ENCODE assay signal across 1 cellular context in the genomic region with DNA sequence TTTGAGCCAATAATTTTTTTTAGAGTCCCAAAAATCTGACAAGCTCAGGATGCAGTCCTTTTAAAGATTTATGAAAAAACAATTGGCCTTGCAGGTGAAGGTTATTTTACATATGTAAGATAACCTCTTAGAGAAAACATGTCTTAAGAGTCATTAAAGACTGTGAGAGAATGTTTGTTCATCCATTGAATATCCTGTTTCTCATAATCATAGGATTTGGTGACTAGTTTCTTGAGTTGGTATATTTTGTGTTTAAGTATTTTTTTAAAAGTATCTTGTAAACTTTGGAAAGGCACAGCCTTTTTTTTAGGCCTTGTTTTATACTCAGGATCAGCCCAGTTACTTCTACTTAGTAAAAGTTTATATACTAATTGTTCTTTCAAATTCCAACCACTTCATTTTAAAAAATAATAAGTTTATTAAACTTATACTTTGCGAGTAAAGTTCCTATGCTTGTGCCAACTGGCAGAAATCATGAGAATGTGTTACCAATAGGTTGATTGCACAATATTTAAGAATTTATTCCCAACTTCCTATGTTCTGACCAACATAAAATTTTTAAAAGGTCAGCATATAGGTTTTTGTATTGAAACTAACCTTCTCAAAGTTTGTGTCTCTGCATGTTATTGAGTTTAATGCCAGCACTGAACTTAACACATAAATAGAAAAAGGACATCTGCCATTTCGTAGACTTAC.
A peak's percentile ranks its signal among the peaks of the same experiment; 100 is the strongest.
TF ChIP-seq lines count a peak whose summit lies in the region.

No MANE protein-coding gene starts in this region.

TF ChIP-seq in IMR-90, 13 proteins besides CTCF, POLR2A, EP300 and RAD21:
- TF ChIP-seq MXI1 (IDR thresholded peaks at IDR 0.05; ENCODE audit: borderline replicate concordance, low read depth, low read length) (no peak), CEBPB (IDR thresholded peaks at IDR 0.05; ENCODE audit: low read depth, low read length) (peak; percentile 95), MAZ (IDR thresholded peaks at IDR 0.05; ENCODE audit: borderline replicate concordance, low read depth, low read length) (no peak), CHD1 (IDR thresholded peaks at IDR 0.05; ENCODE audit: low read depth, low read length) (no peak), MAFK (IDR thresholded peaks at IDR 0.05; ENCODE audit: low read depth, low read length) (peak; percentile 24), SMC3 (IDR thresholded peaks at IDR 0.05; ENCODE audit: low read depth, low read length) (no peak)
TF ChIP-seq in IMR-90: peak in this region for 2.
